ENCODE assay signal across 11 cellular contexts in the genomic region with DNA sequence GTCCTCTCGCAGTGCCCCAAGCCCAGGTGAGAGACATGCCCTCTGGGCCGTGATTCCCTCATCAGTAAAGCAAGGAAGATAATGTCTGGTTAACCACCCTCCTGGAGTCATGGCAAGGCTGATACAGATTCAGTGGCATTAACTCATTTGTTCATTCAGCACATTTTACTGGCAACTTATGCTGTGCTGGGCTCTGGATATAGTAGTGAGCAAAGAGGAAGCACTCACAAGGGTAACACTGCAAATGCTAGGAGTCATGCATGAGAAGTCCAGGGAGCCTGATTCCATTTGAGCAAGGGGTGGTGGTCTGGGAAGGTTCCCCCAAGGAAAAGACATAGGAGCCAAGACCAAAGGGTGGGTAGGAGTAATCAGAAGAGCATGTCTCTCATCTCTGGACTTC. TPM values are rescaled to one million over a fixed set of nuclear protein-coding genes. Genes with fewer than 3 reads are reported as not detected.
DNase-seq lines count a peak whose midpoint lies in the region; ATAC-seq, FAIRE-seq and TF ChIP-seq lines count a peak whose summit lies in the region.
"Had no signal": no experiment of that assay in that cellular context is flagged by ENCODE, and none has a peak within 500 bp of the region (broad histone marks: within the 10 kb centered on the region; RNA-seq: fewer than 3 reads in every experiment).

No MANE protein-coding gene starts in this region.

- peaks cover 29% of the 10 kb centered on the region for H3K36me3 Mint-ChIP-seq in activated naive CD8-positive, alpha-beta T cell treated with anti-CD3 and anti-CD28 coated beads, Interleukin-2, amount 10 ng/mL, durations not matched to agents 7 days and 5 days
- peaks cover 42% of the 10 kb centered on the region for H3K36me3 Mint-ChIP-seq in nephron progenitor cell (ENCODE audit: low read depth)

- H3K4me2 ChIP-seq in BLaER1 (peak overlapping the region; percentile 87), GM23248 (ENCODE audit: unreplicated experiment) (peak overlapping the region; percentile 0)

- H3K9me3 Mint-ChIP-seq in activated naive CD8-positive, alpha-beta T cell treated with anti-CD3 and anti-CD28 coated beads, Interleukin-2, amount 10 ng/mL, durations not matched to agents 7 days and 5 days = peaks cover 7% of the 10 kb centered on the region
- H3K9me3 Mint-ChIP-seq in nephron progenitor cell = peaks cover 19% of the 10 kb centered on the region

- H3F3A ChIP-seq in GM23248 (ENCODE audit: insufficient read depth) = peaks cover 56% of the 10 kb centered on the region

- no peak for ATAC-seq in activated naive CD8-positive, alpha-beta T cell treated with anti-CD3 and anti-CD28 coated beads, Interleukin-2, amount 10 ng/mL, durations not matched to agents 7 days and 5 days (ENCODE audit: low read depth)
- ATAC-seq in left lung = no peak

- no peaks in the 10 kb centered on the region for H3K27me3 Mint-ChIP-seq in activated naive CD8-positive, alpha-beta T cell treated with anti-CD3 and anti-CD28 coated beads, Interleukin-2, amount 10 ng/mL, durations not matched to agents 7 days and 5 days
- H3K27me3 Mint-ChIP-seq in nephron progenitor cell (ENCODE audit: low read depth, poor library complexity) = no peaks in the 10 kb centered on the region

- H4K20me1 ChIP-seq in BLaER1 (peaks cover 84% of the 10 kb centered on the region), GM23248 (ENCODE audit: insufficient read depth) (no peaks in the 10 kb centered on the region)

- H3K27ac ChIP-seq in BLaER1 (no peak overlapping the region), GM23248 (peak overlapping the region; percentile 29), kidney (ENCODE audit: low read depth in 2 of 2, low read length in 2 of 2) (no peak overlapping the region), left lung (peak overlapping the region in 1 of 2 donors; percentile 1)

- H3K9ac ChIP-seq in BLaER1 (no peak overlapping the region), GM23248 (0 out of 2 replicates have a peak overlapping the region, but pooled peaks have one; percentile 13), kidney (ENCODE audit: low read length in 2 of 2) (no peak overlapping the region)

- FAIRE-seq in kidney (lab: Jason Lieb, UNC) = no peak

- H3K27ac Mint-ChIP-seq in activated naive CD8-positive, alpha-beta T cell treated with anti-CD3 and anti-CD28 coated beads, Interleukin-2, amount 10 ng/mL, durations not matched to agents 7 days and 5 days = peak overlapping the region; percentile 56
- H3K27ac Mint-ChIP-seq in nephron progenitor cell = peak overlapping the region; percentile 68

- H3K27me3 ChIP-seq in BLaER1 (no peaks in the 10 kb centered on the region), GM23248 (replicated peaks; ENCODE audit: insufficient read depth) (no peaks in the 10 kb centered on the region), left lung (no peaks in the 10 kb centered on the region)

- H3K4me3 ChIP-seq in BLaER1 (no peak overlapping the region), GM23248 (no peak overlapping the region), kidney (ENCODE audit: low read length in 2 of 2) (no peak overlapping the region), left lung (no peak overlapping the region)

- peaks cover 18% of the 10 kb centered on the region for H3K36me3 ChIP-seq in BLaER1
- peaks cover 13% of the 10 kb centered on the region; the same call in 1 of the 2 replicates for H3K36me3 ChIP-seq in GM23248 (ENCODE audit: low read depth)
- H3K36me3 ChIP-seq in kidney (ENCODE audit: control insufficient read depth in 1 of 2, insufficient read depth in 2 of 2, low read length in 2 of 2) = no peaks in the 10 kb centered on the region
- H3K36me3 ChIP-seq in left lung = no peaks in the 10 kb centered on the region

- no peak for DNase-seq in GM23248
- no peak for DNase-seq in activated naive CD8-positive, alpha-beta T cell treated with anti-CD3 and anti-CD28 coated beads, Interleukin-2, amount 10 ng/mL, durations not matched to agents 7 days and 5 days
- DNase-seq in nephron progenitor cell = no peak
- no peak for DNase-seq in kidney
- DNase-seq in HUDEP-2 (lab: John Stamatoyannopoulos, UW; ENCODE audit: unreplicated experiment in 76 of 76) = no peak
- no peak for DNase-seq in NCI-H2227 (lab: John Stamatoyannopoulos, UW; ENCODE audit: unreplicated experiment)
- DNase-seq in left lung = no peak
- DNase-seq: glutamatergic neuron, Kasumi-1, RPMI8226 had no signal

- H3K9me3 ChIP-seq in BLaER1 = peaks cover 19% of the 10 kb centered on the region
- H3K9me3 ChIP-seq in GM23248 (ENCODE audit: low read depth) = no peaks in the 10 kb centered on the region
- no peaks in the 10 kb centered on the region for H3K9me3 ChIP-seq in kidney (ENCODE audit: control insufficient read depth in 1 of 2, low read length in 2 of 2)
- H3K9me3 ChIP-seq in left lung = no peaks in the 10 kb centered on the region

- WGBS in GM23248 (ENCODE audit: low coverage in 1 of 2, low lambda C conversion rate in 2 of 2, missing lambda C conversion rate in 2 of 2), 2 experiments = 24 to 36% methylated on average over 2 of the region's 2 CpGs

- no peak overlapping the region for H2AFZ ChIP-seq in GM23248

- in situ Hi-C loops in GM23248 (cut with MboI) = no loop called here

- H3K4me3 Mint-ChIP-seq in activated naive CD8-positive, alpha-beta T cell treated with anti-CD3 and anti-CD28 coated beads, Interleukin-2, amount 10 ng/mL, durations not matched to agents 7 days and 5 days = no peak overlapping the region
- H3K4me3 Mint-ChIP-seq in nephron progenitor cell = peak overlapping the region; percentile 34

- H3K4me1 Mint-ChIP-seq in activated naive CD8-positive, alpha-beta T cell treated with anti-CD3 and anti-CD28 coated beads, Interleukin-2, amount 10 ng/mL, durations not matched to agents 7 days and 5 days = peaks cover 73% of the 10 kb centered on the region
- H3K4me1 Mint-ChIP-seq in nephron progenitor cell = peaks cover 73% of the 10 kb centered on the region

- TF ChIP-seq CTCF in nephron progenitor cell (IDR thresholded peaks at IDR 0.05) = no peak
- no peak for TF ChIP-seq CTCF in kidney (IDR thresholded peaks at IDR 0.05; ENCODE audit: borderline replicate concordance, extremely low read depth, insufficient read depth)
- TF ChIP-seq CTCF in left lung (IDR thresholded peaks at IDR 0.05) = no peak

- no peaks in the 10 kb centered on the region for H3K9me2 ChIP-seq in GM23248 (ENCODE audit: insufficient read depth)

- intact Hi-C loops in kidney (cut with DNase I) = no loop called here
- intact Hi-C loops in left lung (cut with DNase I) = no loop called here

- POLR2A ChIA-PET in activated naive CD8-positive, alpha-beta T cell treated with anti-CD3 and anti-CD28 coated beads, Interleukin-2, amount 10 ng/mL, durations not matched to agents 7 days and 5 days (lab: Charles Lee) = interaction anchor here (0.9 to 1.8 kb wide), 3 partner anchors 19 to 30 kb away, joined by 3 to 14 read pairs (median 4); no protein-coding TSS in a partner anchor

- peaks cover 97% of the 10 kb centered on the region for H3K79me2 ChIP-seq in GM23248 (ENCODE audit: insufficient read depth)

- H3K4me1 ChIP-seq in BLaER1 (peaks cover 82% of the 10 kb centered on the region), GM23248 (ENCODE audit: insufficient read depth) (peaks cover 53% of the 10 kb centered on the region), kidney (ENCODE audit: control insufficient read depth in 1 of 2, insufficient read depth in 1 of 2, low read depth in 1 of 2, low read length in 2 of 2) (peaks cover 34 to 52% of the 10 kb centered on the region in 2 donors), left lung (peaks cover 18 to 70% of the 10 kb centered on the region in 2 donors)

RNA-seq across cellular contexts. Expression of gene SMAD3, which starts 50.2 kb away (rescaled TPM):
- total RNA-seq in GM23248 (2014; rRNA removed; shearing (Covaris generic)) = 34.0 and 50.1 TPM in 2 replicates
- polyA plus RNA-seq in GM23248 (2016; fragmentation: Nextera tagmentation; extraction: Ambion mirVana) (30.8 and 30.9 TPM in 2 replicates), kidney (ENCODE audit: insufficient read depth, low read depth, low replicate concordance) (10.1 TPM)
- total RNA-seq in activated naive CD8-positive, alpha-beta T cell treated with anti-CD3 and anti-CD28 coated beads, Interleukin-2, amount 10 ng/mL, durations not matched to agents 7 days and 5 days = 10 to 100 TPM; 74.1 to 75.9 TPM
- total RNA-seq in kidney (58.2 TPM), left lung (10 to 100 TPM; 30.9 to 33.1 TPM)
